Comparison of ENCODE assay signal across 17 cellular contexts in genomic region chr3:23496165-23496564, GRCh38.
A peak's percentile ranks its signal among the peaks of the same experiment; 100 is the strongest.
DNase-seq lines count a peak whose midpoint lies in the region; ATAC-seq lines count a peak whose summit lies in the region.
"Had no signal": no experiment of that assay in that cellular context is flagged by ENCODE, and none has a peak within 500 bp of the region (broad histone marks: within the 10 kb centered on the region; RNA-seq: fewer than 3 reads in every experiment).

No MANE protein-coding gene starts in this region.

- H3K27me3 ChIP-seq in naive thymus-derived CD4-positive, alpha-beta T cell (ENCODE audit: control insufficient read depth in 2 of 2, insufficient read depth in 2 of 2, low read length in 2 of 2), result no peaks in the 10 kb centered on the region
- H3K27me3 ChIP-seq in MG63, result no peaks in the 10 kb centered on the region
- H3K27me3 ChIP-seq: left lung had no signal

- H3K27me3 Mint-ChIP-seq in activated CD4-positive, alpha-beta T cell treated with anti-CD3 and anti-CD28 coated beads, Interleukin-2, amount 10 ng/mL, durations not matched to agents 24 days and 14 days, result no peaks in the 10 kb centered on the region
- H3K27me3 Mint-ChIP-seq in naive thymus-derived CD4-positive, alpha-beta T cell, result no peaks in the 10 kb centered on the region
- H3K27me3 Mint-ChIP-seq: activated CD4-positive, alpha-beta memory T cell treated with anti-CD3 and anti-CD28 coated beads, Interleukin-2, amount 10 ng/mL, durations not matched to agents 7 days and 5 days; dendritic cell treated with granulocyte-macrophage colony-stimulating factor and Interleukin-4, amounts not matched to agents 40 ng/mL and 50 ng/mL, for 4 days; naive B cell had no signal

- DNase-seq in activated CD4-positive, alpha-beta T cell treated with anti-CD3 and anti-CD28 coated beads, Interleukin-2, amount 10 ng/mL, durations not matched to agents 24 days and 14 days, result no peak
- DNase-seq in naive thymus-derived CD4-positive, alpha-beta T cell, result no peak
- no peak for DNase-seq in MG63
- DNase-seq in iPS-NIHi7 (ENCODE audit: extremely low spot score), result no peak
- DNase-seq: activated CD4-positive, alpha-beta memory T cell treated with anti-CD3 and anti-CD28 coated beads, Interleukin-2, amount 10 ng/mL, durations not matched to agents 7 days and 5 days; activated effector memory CD4-positive, alpha-beta T cell treated with Interleukin-2 at 50 U/mL for 16 hours; hippocampal formation; KG1; left lung; naive B cell; NCI-H2029; SIG-M5 had no signal

- POLR2A ChIA-PET in naive thymus-derived CD4-positive, alpha-beta T cell (lab: Charles Lee), result no interaction called here

- H3K4me1 Mint-ChIP-seq in activated CD4-positive, alpha-beta T cell treated with anti-CD3 and anti-CD28 coated beads, Interleukin-2, amount 10 ng/mL, durations not matched to agents 24 days and 14 days, result no peaks in the 10 kb centered on the region
- peaks cover 0 to 5% (median 0%) of the 10 kb centered on the region in 7 donors for H3K4me1 Mint-ChIP-seq in naive thymus-derived CD4-positive, alpha-beta T cell
- H3K4me1 Mint-ChIP-seq: activated CD4-positive, alpha-beta memory T cell treated with anti-CD3 and anti-CD28 coated beads, Interleukin-2, amount 10 ng/mL, durations not matched to agents 7 days and 5 days had no signal

- H3K27ac ChIP-seq in naive thymus-derived CD4-positive, alpha-beta T cell (ENCODE audit: low read depth, low read length), result no peak overlapping the region
- H3K27ac ChIP-seq: left lung had no signal

- no peaks in the 10 kb centered on the region for H3K36me3 Mint-ChIP-seq in activated CD4-positive, alpha-beta T cell treated with anti-CD3 and anti-CD28 coated beads, Interleukin-2, amount 10 ng/mL, durations not matched to agents 24 days and 14 days (ENCODE audit: low read depth)
- H3K36me3 Mint-ChIP-seq in naive thymus-derived CD4-positive, alpha-beta T cell, result peaks cover 0 to 7% (median 0%) of the 10 kb centered on the region in 5 donors

- intact Hi-C loops in activated CD4-positive, alpha-beta T cell treated with anti-CD3 and anti-CD28 coated beads, Interleukin-2, amount 10 ng/mL, durations not matched to agents 24 days and 14 days (cut with micrococcal nuclease), result no loop called here
- intact Hi-C loops in naive thymus-derived CD4-positive, alpha-beta T cell (cut with micrococcal nuclease), result no loop called here

- H3K4me1 ChIP-seq in naive thymus-derived CD4-positive, alpha-beta T cell (ENCODE audit: control insufficient read depth in 2 of 2, insufficient read depth in 2 of 2, low read length in 2 of 2), result no peaks in the 10 kb centered on the region
- H3K4me1 ChIP-seq: left lung had no signal

- ATAC-seq in GM18858 (IDR thresholded peaks at IDR 0.05; ENCODE audit: unreplicated experiment) (peak; percentile 56), GM21367 (IDR thresholded peaks at IDR 0.05; ENCODE audit: unreplicated experiment) (peak; percentile 87), HG02870 (IDR thresholded peaks at IDR 0.05; ENCODE audit: unreplicated experiment) (peak; percentile 75), HG03460 (IDR thresholded peaks at IDR 0.05; ENCODE audit: unreplicated experiment) (peak; percentile 78)
- no peak for ATAC-seq in naive thymus-derived CD4-positive, alpha-beta T cell

- H3K27ac Mint-ChIP-seq in activated CD4-positive, alpha-beta T cell treated with anti-CD3 and anti-CD28 coated beads, Interleukin-2, amount 10 ng/mL, durations not matched to agents 24 days and 14 days, result no peak overlapping the region
- H3K27ac Mint-ChIP-seq in naive thymus-derived CD4-positive, alpha-beta T cell, result no peak overlapping the region
- H3K27ac Mint-ChIP-seq: activated CD4-positive, alpha-beta memory T cell treated with anti-CD3 and anti-CD28 coated beads, Interleukin-2, amount 10 ng/mL, durations not matched to agents 7 days and 5 days; dendritic cell treated with granulocyte-macrophage colony-stimulating factor and Interleukin-4, amounts not matched to agents 40 ng/mL and 50 ng/mL, for 4 days had no signal

- H3K4me3 Mint-ChIP-seq in activated CD4-positive, alpha-beta T cell treated with anti-CD3 and anti-CD28 coated beads, Interleukin-2, amount 10 ng/mL, durations not matched to agents 24 days and 14 days, result no peak overlapping the region
- H3K4me3 Mint-ChIP-seq in naive thymus-derived CD4-positive, alpha-beta T cell, result no peak overlapping the region
- H3K4me3 Mint-ChIP-seq: activated CD4-positive, alpha-beta memory T cell treated with anti-CD3 and anti-CD28 coated beads, Interleukin-2, amount 10 ng/mL, durations not matched to agents 7 days and 5 days; dendritic cell treated with granulocyte-macrophage colony-stimulating factor and Interleukin-4, amounts not matched to agents 40 ng/mL and 50 ng/mL, for 4 days had no signal

- CTCF ChIA-PET in naive thymus-derived CD4-positive, alpha-beta T cell (lab: Charles Lee), result no interaction called here

- no peaks in the 10 kb centered on the region for H3K36me3 ChIP-seq in naive thymus-derived CD4-positive, alpha-beta T cell (ENCODE audit: control insufficient read depth in 2 of 3, insufficient read depth in 3 of 3, low read length in 3 of 3)
- H3K36me3 ChIP-seq in MG63, result no peaks in the 10 kb centered on the region
- H3K36me3 ChIP-seq: left lung had no signal

- no peaks in the 10 kb centered on the region for H3K9me3 ChIP-seq in naive thymus-derived CD4-positive, alpha-beta T cell (ENCODE audit: control insufficient read depth in 2 of 3, low read length in 3 of 3)
- H3K9me3 ChIP-seq in MG63, result no peaks in the 10 kb centered on the region
- H3K9me3 ChIP-seq: left lung had no signal

- no peaks in the 10 kb centered on the region for H3K9me3 Mint-ChIP-seq in activated CD4-positive, alpha-beta T cell treated with anti-CD3 and anti-CD28 coated beads, Interleukin-2, amount 10 ng/mL, durations not matched to agents 24 days and 14 days
- H3K9me3 Mint-ChIP-seq in naive thymus-derived CD4-positive, alpha-beta T cell, result no peaks in the 10 kb centered on the region
- H3K9me3 Mint-ChIP-seq: activated CD4-positive, alpha-beta memory T cell treated with anti-CD3 and anti-CD28 coated beads, Interleukin-2, amount 10 ng/mL, durations not matched to agents 7 days and 5 days; dendritic cell treated with granulocyte-macrophage colony-stimulating factor and Interleukin-4, amounts not matched to agents 40 ng/mL and 50 ng/mL, for 4 days had no signal

- H3K4me3 ChIP-seq in naive thymus-derived CD4-positive, alpha-beta T cell (ENCODE audit: low read length), result no peak overlapping the region
- H3K4me3 ChIP-seq in MG63, result no peak overlapping the region
- H3K4me3 ChIP-seq: left lung had no signal
